In the genomic region with DNA sequence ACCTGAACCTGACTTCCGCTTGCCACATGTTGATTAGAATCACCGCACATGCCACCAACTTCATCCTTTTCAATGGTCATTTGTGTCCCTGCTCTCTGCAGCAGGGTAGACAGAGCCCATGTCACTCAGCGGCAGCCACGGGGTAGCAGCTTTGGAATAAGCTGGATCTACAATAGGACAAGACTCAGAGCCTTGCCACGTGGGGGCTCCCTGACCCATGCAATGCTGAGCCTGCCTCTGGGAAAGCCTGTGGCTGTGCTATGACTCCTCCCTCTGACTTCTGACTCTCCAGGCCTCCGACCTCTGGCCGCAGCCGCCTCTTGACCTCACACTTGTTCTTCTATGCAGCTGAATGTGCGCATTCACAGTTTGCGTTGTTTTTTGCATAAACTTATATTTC, we compare ENCODE assay signal across 12 cellular contexts.
DNase-seq lines count a peak whose midpoint lies in the region; ATAC-seq and TF ChIP-seq lines count a peak whose summit lies in the region.
"Had no signal": no experiment of that assay in that cellular context is flagged by ENCODE, and none has a peak within 500 bp of the region (broad histone marks: within the 10 kb centered on the region; RNA-seq: fewer than 3 reads in every experiment).

No MANE protein-coding gene starts in this region.

- no peaks in the 10 kb centered on the region for H3K9me2 ChIP-seq in GM23338 (ENCODE audit: insufficient read depth)

- ATAC-seq in GM23338 = peak; percentile 99
- peak; percentile 99 to 100 (median 99) for ATAC-seq in right lobe of liver
- ATAC-seq in activated naive CD8-positive, alpha-beta T cell treated with anti-CD3 and anti-CD28 coated beads, Interleukin-2, amount 50 U/mL, for 24 hours = no peak
- no peak for ATAC-seq in GM21576 (IDR thresholded peaks at IDR 0.05; ENCODE audit: unreplicated experiment)

- H3K4me2 ChIP-seq in GM23338 = no peak overlapping the region

- 9% methylated on average over 6 of the region's 10 CpGs for WGBS in right lobe of liver (ENCODE audit: insufficient coverage, low coverage, low lambda C conversion rate, missing lambda C conversion rate)
- WGBS in spleen, 5 donors = 51 to 55% (median 53%) methylated on average over 10 of the region's 10 CpGs

- peaks cover 6% of the 10 kb centered on the region for H3K27me3 Mint-ChIP-seq in GM23338 (ENCODE audit: insufficient read depth, low read depth, poor library complexity)
- H3K27me3 Mint-ChIP-seq in activated naive CD8-positive, alpha-beta T cell treated with anti-CD3 and anti-CD28 coated beads, Interleukin-2, amount 50 U/mL, for 24 hours = peaks cover 2% of the 10 kb centered on the region

- H3K9me3 ChIP-seq in WERI-Rb-1 (ENCODE audit: severe bottlenecking) (no peaks in the 10 kb centered on the region), right lobe of liver (no peaks in the 10 kb centered on the region), spleen (peaks cover 0 to 14% (median 4%) of the 10 kb centered on the region in 8 donors)

- TF ChIP-seq POLR2A in right lobe of liver (IDR thresholded peaks at IDR 0.05) = no peak
- no peak for TF ChIP-seq POLR2A in spleen (IDR thresholded peaks at IDR 0.05)

- H3K79me2 ChIP-seq in GM23338 (replicated peaks; ENCODE audit: insufficient read depth) = no peaks in the 10 kb centered on the region

- H3K27ac Mint-ChIP-seq in GM23338 = no peak overlapping the region
- no peak overlapping the region for H3K27ac Mint-ChIP-seq in activated naive CD8-positive, alpha-beta T cell treated with anti-CD3 and anti-CD28 coated beads, Interleukin-2, amount 50 U/mL, for 24 hours

- no peaks in the 10 kb centered on the region for H3K27me3 ChIP-seq in GM23338 (ENCODE audit: insufficient read depth)
- H3K27me3 ChIP-seq in WERI-Rb-1 (ENCODE audit: insufficient read depth, low read depth, severe bottlenecking) = peaks cover 5% of the 10 kb centered on the region
- no peaks in the 10 kb centered on the region for H3K27me3 ChIP-seq in right lobe of liver
- peaks cover 0 to 49% (median 0%) of the 10 kb centered on the region in 7 donors for H3K27me3 ChIP-seq in spleen (replicated peaks in 1 of 7)

- no peak overlapping the region for H3K4me3 Mint-ChIP-seq in GM23338
- no peak overlapping the region for H3K4me3 Mint-ChIP-seq in activated naive CD8-positive, alpha-beta T cell treated with anti-CD3 and anti-CD28 coated beads, Interleukin-2, amount 50 U/mL, for 24 hours

- H3K4me3 ChIP-seq in GM23338 = no peak overlapping the region
- H3K4me3 ChIP-seq in WERI-Rb-1 (ENCODE audit: low read depth, low read length) = no peak overlapping the region
- no peak overlapping the region for H3K4me3 ChIP-seq in right lobe of liver
- H3K4me3 ChIP-seq in spleen = no peak overlapping the region
- H3K4me3 ChIP-seq: SK-N-MC had no signal

- no peaks in the 10 kb centered on the region for H3K36me3 Mint-ChIP-seq in GM23338 (ENCODE audit: low read depth)
- no peaks in the 10 kb centered on the region for H3K36me3 Mint-ChIP-seq in activated naive CD8-positive, alpha-beta T cell treated with anti-CD3 and anti-CD28 coated beads, Interleukin-2, amount 50 U/mL, for 24 hours (ENCODE audit: low read depth)

- no peak overlapping the region for H3K27ac ChIP-seq in C4-2B
- no peak overlapping the region for H3K27ac ChIP-seq in GM23338 (ENCODE audit: low read depth)
- no peak overlapping the region for H3K27ac ChIP-seq in WERI-Rb-1
- H3K27ac ChIP-seq in right lobe of liver = no peak overlapping the region
- H3K27ac ChIP-seq in spleen = no peak overlapping the region
- H3K27ac ChIP-seq: SK-N-MC had no signal

- no peaks in the 10 kb centered on the region for H3F3A ChIP-seq in GM23338 (replicated peaks; ENCODE audit: low read depth)

- intact Hi-C loops in right lobe of liver (cut with DNase I) (loop anchor here in 1 of 2 donors (10.0 kb wide), 1 partner anchor 201 kb away; no protein-coding TSS in a partner anchor), spleen (cut with DNase I; ENCODE audit: low total_unique reads) (no loop called here)

- no peaks in the 10 kb centered on the region for H3K36me3 ChIP-seq in GM23338 (ENCODE audit: insufficient read depth)
- no peaks in the 10 kb centered on the region for H3K36me3 ChIP-seq in WERI-Rb-1
- no peaks in the 10 kb centered on the region for H3K36me3 ChIP-seq in right lobe of liver
- no peaks in the 10 kb centered on the region for H3K36me3 ChIP-seq in spleen

- DNase-seq in GM23338 (ENCODE audit: low spot score) (peak; percentile 66), WERI-Rb-1 (peak; percentile 82), right lobe of liver (peak; percentile 71 to 81 (median 77)), spleen (no peak)
- DNase-seq in activated naive CD8-positive, alpha-beta T cell treated with anti-CD3 and anti-CD28 coated beads, Interleukin-2, amount 50 U/mL, for 24 hours = no peak
- no peak for DNase-seq in stimulated activated CD4-positive, alpha-beta T cell treated with anti-CD3 and anti-CD28 coated beads, Interleukin-15, amount 100 ng/mL, for 24 hours
- DNase-seq: effector memory CD4-positive, alpha-beta T cell; NCI-H146; occipital lobe had no signal

- H3K4me1 ChIP-seq in GM23338 (ENCODE audit: insufficient read depth) (no peaks in the 10 kb centered on the region), right lobe of liver (no peaks in the 10 kb centered on the region), spleen (no peaks in the 10 kb centered on the region)

- peaks cover 15% of the 10 kb centered on the region; the same call in 2 of the 3 replicates for H3K9me3 Mint-ChIP-seq in GM23338
- no peaks in the 10 kb centered on the region for H3K9me3 Mint-ChIP-seq in activated naive CD8-positive, alpha-beta T cell treated with anti-CD3 and anti-CD28 coated beads, Interleukin-2, amount 50 U/mL, for 24 hours

- H4K20me1 ChIP-seq in GM23338 (replicated peaks; ENCODE audit: insufficient read depth) = no peaks in the 10 kb centered on the region

- H3K4me1 Mint-ChIP-seq in GM23338 = peaks cover 5% of the 10 kb centered on the region
- no peaks in the 10 kb centered on the region for H3K4me1 Mint-ChIP-seq in activated naive CD8-positive, alpha-beta T cell treated with anti-CD3 and anti-CD28 coated beads, Interleukin-2, amount 50 U/mL, for 24 hours

- TF ChIP-seq CTCF in C4-2B (conservative IDR thresholded peaks at IDR 0.05) (peak; percentile 52), GM23338 (conservative IDR thresholded peaks at IDR 0.05; ENCODE audit: low read depth in 2 of 2) (peak; percentile 25 to 84; a peak in 3 of 4 replicates), WERI-Rb-1 (IDR thresholded peaks at IDR 0.05; ENCODE audit: low read depth, low read length) (peak; percentile 84), right lobe of liver (IDR thresholded peaks at IDR 0.05) (peak; percentile 14 to 62 (median 37)), spleen (IDR thresholded peaks at IDR 0.05 in 8 of 11, conservative IDR thresholded peaks at IDR 0.05 in 3 of 11) (no peak)

- no peak overlapping the region; the same call in none of the 2 replicates for H2AFZ ChIP-seq in GM23338

TF ChIP-seq in GM23338, 12 proteins besides CTCF, POLR2A, EP300 and RAD21 (continues in another document):
- no peak for TF ChIP-seq ZNF114 (CRISPR knock-in tag; IDR thresholded peaks at IDR 0.05)
- TF ChIP-seq EZH2phosphoT487 (IDR thresholded peaks at IDR 0.05; ENCODE audit: unreplicated experiment) = no peak

Comparison
In these comparisons a context has a peak if more than half of its experiments do, and no peak if none do; other contexts are left out.
1. CTCF ChIP-seq: peak in C4-2B (single experiment), GM23338 (2 of 2), WERI-Rb-1 (single experiment) and right lobe of liver (4 of 4); none in spleen (0 of 11).
2. ATAC-seq: peak in GM23338 (single experiment) and right lobe of liver (4 of 4); none in activated naive CD8-positive, alpha-beta T cell treated with anti-CD3 and anti-CD28 coated beads, Interleukin-2, amount 50 U/mL, for 24 hours (single experiment) and GM21576 (single experiment).
3. DNase-seq: peak in GM23338 (single experiment), WERI-Rb-1 (single experiment) and right lobe of liver (3 of 3); none in activated naive CD8-positive, alpha-beta T cell treated with anti-CD3 and anti-CD28 coated beads, Interleukin-2, amount 50 U/mL, for 24 hours (single experiment), stimulated activated CD4-positive, alpha-beta T cell treated with anti-CD3 and anti-CD28 coated beads, Interleukin-15, amount 100 ng/mL, for 24 hours (single experiment) and spleen (single experiment).